Comparison of ENCODE assay signal across 13 cellular contexts in the genomic region with DNA sequence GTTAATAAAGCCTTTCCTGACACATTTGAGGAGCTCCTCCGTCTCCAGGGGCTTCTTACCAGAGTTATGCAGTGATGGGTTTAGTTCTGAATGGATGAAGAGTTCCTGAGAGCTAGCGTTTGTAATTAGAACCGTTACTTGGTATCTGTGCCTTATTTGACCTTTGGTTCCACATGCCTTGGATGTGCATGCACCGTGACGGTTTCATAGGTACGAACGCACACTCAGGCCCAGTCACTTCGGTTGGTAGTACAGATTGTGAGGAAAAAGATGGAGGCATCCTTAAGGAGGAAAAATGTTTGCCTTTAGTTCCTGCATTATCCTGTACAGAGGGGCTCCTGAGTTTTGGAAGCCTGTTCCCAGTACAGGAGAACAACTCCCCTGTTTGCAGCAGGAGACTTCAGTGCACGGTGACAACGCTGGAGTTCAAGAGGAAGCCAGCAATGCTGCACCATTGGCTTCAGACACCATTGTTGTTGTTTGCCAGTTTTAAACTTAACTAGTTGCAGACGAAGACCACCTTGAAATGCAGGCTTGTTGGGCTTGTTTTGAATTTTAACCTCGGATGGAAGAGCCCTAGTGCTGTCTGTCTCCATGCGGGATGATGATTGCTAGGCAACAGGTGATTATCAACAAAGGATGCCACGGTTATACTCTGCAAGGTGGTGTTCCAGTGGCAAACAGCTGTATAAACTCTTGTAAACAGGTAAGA. TPM values are rescaled to one million over a fixed set of nuclear protein-coding genes. Genes with fewer than 3 reads are reported as not detected.
DNase-seq lines count a peak whose midpoint lies in the region; ATAC-seq, FAIRE-seq and TF ChIP-seq lines count a peak whose summit lies in the region.
"Had no signal": no experiment of that assay in that cellular context is flagged by ENCODE, and none has a peak within 500 bp of the region (broad histone marks: within the 10 kb centered on the region; RNA-seq: fewer than 3 reads in every experiment).

No MANE protein-coding gene starts in this region.

- H3K27ac ChIP-seq in naive thymus-derived CD4-positive, alpha-beta T cell (ENCODE audit: low read depth, low read length): no peak overlapping the region
- H3K27ac ChIP-seq in uterus: no peak overlapping the region
- H3K27ac ChIP-seq: brain microvascular endothelial cell had no signal

- in situ Hi-C loops in GM13977 (cut with MboI; ENCODE audit: low pct_unique_long_range_greater_than_20kb, low sequenced_read_pairs, unreplicated experiment): no loop called here

- intact Hi-C loops in naive thymus-derived CD4-positive, alpha-beta T cell (cut with micrococcal nuclease): no loop called here
- intact Hi-C loops in uterus (cut with DNase I; ENCODE audit: low total_unique reads): no loop called here

- H3K9me3 ChIP-seq in naive thymus-derived CD4-positive, alpha-beta T cell (ENCODE audit: control insufficient read depth in 2 of 3, low read length in 3 of 3): no peaks in the 10 kb centered on the region
- H3K9me3 ChIP-seq in uterus: no peaks in the 10 kb centered on the region

- POLR2A ChIA-PET in activated CD8-positive, alpha-beta T cell treated with anti-CD3 and anti-CD28 coated beads, Interleukin-2, amount 10 ng/mL, durations not matched to agents 7 days and 5 days (lab: Charles Lee): interaction anchor here (6.1 kb wide), 1 partner anchor 8 kb away, joined by 45 read pairs; the partner anchor contains the start of gene RBM15
- POLR2A ChIA-PET in naive thymus-derived CD4-positive, alpha-beta T cell (lab: Charles Lee): interaction anchor here (1.2 to 2.0 kb wide), 4 partner anchors 8 to 10 kb away, joined by 3 to 11 read pairs (median 3); partner anchors contain the start of gene RBM15

- H3K4me3 ChIP-seq in naive thymus-derived CD4-positive, alpha-beta T cell (ENCODE audit: low read length): no peak overlapping the region
- no peak overlapping the region for H3K4me3 ChIP-seq in uterus

- H3K4me1 ChIP-seq in naive thymus-derived CD4-positive, alpha-beta T cell (ENCODE audit: control insufficient read depth in 2 of 2, insufficient read depth in 2 of 2, low read length in 2 of 2): peaks cover 41% of the 10 kb centered on the region in 2 donors
- peaks cover 0 to 11% of the 10 kb centered on the region in 2 donors for H3K4me1 ChIP-seq in uterus

- no peak for TF ChIP-seq CTCF in uterus (IDR thresholded peaks at IDR 0.05)
- no peak for TF ChIP-seq CTCF in GM13977 (IDR thresholded peaks at IDR 0.05; ENCODE audit: extremely low read depth, insufficient read depth, missing control alignments)

- ATAC-seq in activated CD8-positive, alpha-beta T cell treated with anti-CD3 and anti-CD28 coated beads, Interleukin-2, amount 10 ng/mL, durations not matched to agents 7 days and 5 days: no peak
- no peak for ATAC-seq in naive thymus-derived CD4-positive, alpha-beta T cell

- no peaks in the 10 kb centered on the region for H3K9me3 Mint-ChIP-seq in activated CD8-positive, alpha-beta T cell treated with anti-CD3 and anti-CD28 coated beads, Interleukin-2, amount 10 ng/mL, durations not matched to agents 7 days and 5 days (ENCODE audit: insufficient read depth)
- no peaks in the 10 kb centered on the region for H3K9me3 Mint-ChIP-seq in naive thymus-derived CD4-positive, alpha-beta T cell

- H3K4me3 Mint-ChIP-seq in activated CD8-positive, alpha-beta T cell treated with anti-CD3 and anti-CD28 coated beads, Interleukin-2, amount 10 ng/mL, durations not matched to agents 7 days and 5 days: peak overlapping the region; percentile 29
- H3K4me3 Mint-ChIP-seq in naive thymus-derived CD4-positive, alpha-beta T cell: peak overlapping the region; percentile 3 to 64 (median 27)

- peaks cover 75% of the 10 kb centered on the region for H3K36me3 Mint-ChIP-seq in activated CD8-positive, alpha-beta T cell treated with anti-CD3 and anti-CD28 coated beads, Interleukin-2, amount 10 ng/mL, durations not matched to agents 7 days and 5 days (ENCODE audit: low read depth)
- peaks cover 14 to 50% (median 33%) of the 10 kb centered on the region in 5 donors for H3K36me3 Mint-ChIP-seq in naive thymus-derived CD4-positive, alpha-beta T cell

- CTCF ChIA-PET in activated CD8-positive, alpha-beta T cell treated with anti-CD3 and anti-CD28 coated beads, Interleukin-2, amount 10 ng/mL, durations not matched to agents 7 days and 5 days (lab: Charles Lee): interaction anchor here (1.2 to 6.6 kb wide), 3 partner anchors 9 to 149 kb away, joined by 4 to 31 read pairs (median 5); partner anchors contain the start of genes KCNC4 and RBM15
- CTCF ChIA-PET in naive thymus-derived CD4-positive, alpha-beta T cell (lab: Charles Lee): no interaction called here

- H3K27me3 ChIP-seq in naive thymus-derived CD4-positive, alpha-beta T cell (ENCODE audit: control insufficient read depth in 2 of 2, insufficient read depth in 2 of 2, low read length in 2 of 2): no peaks in the 10 kb centered on the region
- no peaks in the 10 kb centered on the region for H3K27me3 ChIP-seq in uterus
- H3K27me3 ChIP-seq: brain microvascular endothelial cell had no signal

- peak; percentile 24; the same call in 1 of the 2 replicates for TF ChIP-seq POLR2A in GM12892 (IDR thresholded peaks at IDR 0.05; ENCODE audit: low read depth, low read length)
- no peak for TF ChIP-seq POLR2A in uterus (IDR thresholded peaks at IDR 0.05)

- no peak for FAIRE-seq in GM12892 (lab: Jason Lieb, UNC)

- H3K27me3 Mint-ChIP-seq in activated CD8-positive, alpha-beta T cell treated with anti-CD3 and anti-CD28 coated beads, Interleukin-2, amount 10 ng/mL, durations not matched to agents 7 days and 5 days (ENCODE audit: low read depth): no peaks in the 10 kb centered on the region
- no peaks in the 10 kb centered on the region for H3K27me3 Mint-ChIP-seq in naive thymus-derived CD4-positive, alpha-beta T cell

- peaks cover 84% of the 10 kb centered on the region for H3K4me1 Mint-ChIP-seq in activated CD8-positive, alpha-beta T cell treated with anti-CD3 and anti-CD28 coated beads, Interleukin-2, amount 10 ng/mL, durations not matched to agents 7 days and 5 days (ENCODE audit: low read depth)
- peaks cover 53 to 100% (median 91%) of the 10 kb centered on the region in 7 donors for H3K4me1 Mint-ChIP-seq in naive thymus-derived CD4-positive, alpha-beta T cell

- peak; percentile 52 for DNase-seq in DMS53 (lab: John Stamatoyannopoulos, UW)
- no peak for DNase-seq in DMS53 treated with DMSO at 0.1 percent for 48 hours (lab: John Stamatoyannopoulos, UW; ENCODE audit: unreplicated experiment)
- DNase-seq in GM12892 (ENCODE audit: insufficient read length): no peak
- no peak for DNase-seq in activated CD8-positive, alpha-beta T cell treated with anti-CD3 and anti-CD28 coated beads, Interleukin-2, amount 10 ng/mL, durations not matched to agents 7 days and 5 days
- DNase-seq in naive thymus-derived CD4-positive, alpha-beta T cell: no peak
- no peak for DNase-seq in uterus
- no peak for DNase-seq in GM13977 (ENCODE audit: low spot score)
- no peak for DNase-seq in stimulated activated CD4-positive, alpha-beta T cell treated with anti-CD3 and anti-CD28 coated beads, Interleukin-1b, Interleukin-23, amount 100 ng/mL, for 48 hours
- DNase-seq: 8988T, brain microvascular endothelial cell, EL, MV-4-11, NCI-H524 treated with DMSO at 0.1 percent for 48 hours had no signal

- no peak overlapping the region for H3K27ac Mint-ChIP-seq in activated CD8-positive, alpha-beta T cell treated with anti-CD3 and anti-CD28 coated beads, Interleukin-2, amount 10 ng/mL, durations not matched to agents 7 days and 5 days
- peak overlapping the region in 2 of 9 donors; percentile 49 to 64 for H3K27ac Mint-ChIP-seq in naive thymus-derived CD4-positive, alpha-beta T cell

- peaks cover 0 to 15% (median 3%) of the 10 kb centered on the region in 3 experiments for H3K36me3 ChIP-seq in naive thymus-derived CD4-positive, alpha-beta T cell (ENCODE audit: control insufficient read depth in 2 of 3, insufficient read depth in 3 of 3, low read length in 3 of 3)
- no peaks in the 10 kb centered on the region for H3K36me3 ChIP-seq in uterus

RNA-seq across cellular contexts. Expression of gene RBM15, which starts 8.2 kb away (rescaled TPM):
- polyA plus RNA-seq in GM12892 (2012; ENCODE audit: missing spikeins): 13.6 TPM
- total RNA-seq in activated CD8-positive, alpha-beta T cell treated with anti-CD3 and anti-CD28 coated beads, Interleukin-2, amount 10 ng/mL, durations not matched to agents 7 days and 5 days: 10 to 100 TPM; 72.0 to 75.5 TPM
- total RNA-seq in naive thymus-derived CD4-positive, alpha-beta T cell: 10 to 100 TPM; 36.4 to 58.6 (median 46.3) TPM
- polyA plus RNA-seq in naive thymus-derived CD4-positive, alpha-beta T cell: 10 to 100 TPM in 1 of 2 donors, 1 to 10 TPM in 1; 7.1 to 15.5 TPM
- 10 to 100 TPM in 3 of 4 donors, 1 to 10 TPM in 1; 9.2 to 71.1 (median 20.8) TPM for total RNA-seq in uterus

RNA-seq across cellular contexts. Expression of gene SLC16A4, which starts 43.5 kb away (rescaled TPM):
- polyA plus RNA-seq in GM12892 (2012; ENCODE audit: missing spikeins): 2.0 TPM
- total RNA-seq in activated CD8-positive, alpha-beta T cell treated with anti-CD3 and anti-CD28 coated beads, Interleukin-2, amount 10 ng/mL, durations not matched to agents 7 days and 5 days: under 1 TPM; 0.23 to 0.26 TPM
- under 1 TPM; 0.19 to 0.76 (median 0.32) TPM for total RNA-seq in naive thymus-derived CD4-positive, alpha-beta T cell
- under 1 TPM; 0.24 to 0.93 TPM for polyA plus RNA-seq in naive thymus-derived CD4-positive, alpha-beta T cell
- total RNA-seq in uterus: 10 to 100 TPM in 1 of 4 donors, 1 to 10 TPM in 3; 2.3 to 11.3 (median 4.6) TPM
